In the genomic region with DNA sequence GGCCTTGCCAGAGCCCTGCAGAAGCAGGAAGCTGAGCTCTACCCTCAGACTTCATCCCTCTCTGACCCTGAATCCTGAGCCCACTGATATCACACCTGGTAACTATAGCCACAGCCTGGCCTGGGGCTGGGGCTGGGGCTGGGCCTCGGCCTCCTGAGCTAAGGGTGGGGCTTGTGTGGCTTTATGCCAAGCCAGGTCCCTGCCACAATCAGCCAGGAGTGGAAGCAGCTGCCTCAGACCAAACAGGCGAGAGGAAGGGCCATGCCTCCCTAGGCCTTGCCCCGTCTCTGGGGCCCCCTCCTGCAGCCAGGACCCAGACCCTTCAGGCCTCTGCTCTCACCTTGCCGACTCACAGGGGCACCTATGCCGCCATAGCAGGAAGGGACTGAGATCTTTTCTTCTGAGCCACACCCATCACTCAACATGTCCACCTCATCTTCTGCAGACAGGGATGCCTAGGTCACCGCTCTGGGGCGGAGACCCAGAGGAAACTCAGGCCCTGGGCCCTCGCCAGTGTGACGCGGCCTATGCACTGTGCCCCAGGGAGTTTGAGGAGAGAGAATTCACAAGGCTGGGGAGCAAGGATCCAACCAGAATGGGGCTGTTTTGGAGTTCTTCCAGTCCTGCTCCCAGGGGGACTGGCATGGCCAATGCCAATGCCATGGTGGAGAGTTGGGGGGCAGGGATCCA, we compare ENCODE assay signal across 23 cellular contexts. TPM values are rescaled to one million over a fixed set of nuclear protein-coding genes. Genes with fewer than 3 reads are reported as not detected.
DNase-seq lines count a peak whose midpoint lies in the region; ATAC-seq and TF ChIP-seq lines count a peak whose summit lies in the region.
"Had no signal": no experiment of that assay in that cellular context is flagged by ENCODE, and none has a peak within 500 bp of the region (broad histone marks: within the 10 kb centered on the region; RNA-seq: fewer than 3 reads in every experiment).

No MANE protein-coding gene starts in this region.

- H3K27me3 ChIP-seq in neuronal stem cell (ENCODE audit: control insufficient read depth in 3 of 3, insufficient read depth in 3 of 3, low read depth in 1 of 3, low read length in 3 of 3): no peaks in the 10 kb centered on the region
- H3K27me3 ChIP-seq: sigmoid colon, upper lobe of left lung had no signal

- TF ChIP-seq CTCF in WTC11 (IDR thresholded peaks at IDR 0.05): no peak

- H2AFZ ChIP-seq in neuronal stem cell (ENCODE audit: low read length): no peak overlapping the region

- H3K18ac ChIP-seq in neuronal stem cell (ENCODE audit: low read length): no peak overlapping the region

- H3K79me1 ChIP-seq in neuronal stem cell (ENCODE audit: low read depth, low read length): peaks cover 4% of the 10 kb centered on the region

- H3K4me3 Mint-ChIP-seq in activated CD4-positive, alpha-beta T cell treated with anti-CD3 and anti-CD28 coated beads, Interleukin-2, amount 10 ng/mL, durations not matched to agents 7 days and 5 days: no peak overlapping the region
- H3K4me3 Mint-ChIP-seq in WTC11: no peak overlapping the region
- H3K4me3 Mint-ChIP-seq: nephron had no signal

- H3K9me3 ChIP-seq in neuronal stem cell (replicated peaks in 1 of 2; ENCODE audit: control insufficient read depth in 2 of 2, insufficient read depth in 1 of 2, low read depth in 1 of 2, low read length in 2 of 2): no peaks in the 10 kb centered on the region
- H3K9me3 ChIP-seq: sigmoid colon, upper lobe of left lung had no signal

- H3K9ac ChIP-seq in neuronal stem cell (ENCODE audit: low read depth, low read length, poor library complexity): peak overlapping the region; percentile 51

- CTCF ChIA-PET in activated CD4-positive, alpha-beta T cell treated with anti-CD3 and anti-CD28 coated beads, Interleukin-2, amount 10 ng/mL, durations not matched to agents 7 days and 5 days (lab: Charles Lee): interaction anchor here (0.9 to 7.0 kb wide), 5 partner anchors 13 to 116 kb away, joined by 3 to 65 read pairs (median 4); partner anchors contain the start of gene CD52
- CTCF ChIA-PET in WTC11 (lab: Charles Lee): interaction anchor here (3.5 kb wide), 1 partner anchor 15 kb away, joined by 28 read pairs; no protein-coding TSS in a partner anchor

- H4K8ac ChIP-seq in neuronal stem cell (ENCODE audit: low read depth, low read length): no peak overlapping the region

- peaks cover 0 to 1% of the 10 kb centered on the region in 2 donors for H3K4me1 ChIP-seq in neuronal stem cell (ENCODE audit: control insufficient read depth in 2 of 2, insufficient read depth in 1 of 2, low read depth in 1 of 2, low read length in 2 of 2)

- no peak for DNase-seq in activated CD4-positive, alpha-beta T cell treated with anti-CD3 and anti-CD28 coated beads, Interleukin-2, amount 10 ng/mL, durations not matched to agents 7 days and 5 days
- DNase-seq in activated CD4-positive, alpha-beta T cell treated with anti-CD3 and anti-CD28 coated beads, Interleukin-2, amount 50 U/mL, for 48 hours: no peak
- peak; percentile 64 for DNase-seq in DMS79 treated with DMSO at 0.1 percent for 48 hours (lab: John Stamatoyannopoulos, UW)
- no peak for DNase-seq in WTC11 (ENCODE audit: low spot score)
- no peak for DNase-seq in neuronal stem cell (ENCODE audit: low spot score)
- no peak for DNase-seq in activated gamma-delta T cell (lab: John Stamatoyannopoulos, UW)
- DNase-seq: activated CD4-positive, CD25-positive, alpha-beta regulatory T cell treated with anti-CD3 and anti-CD28 coated beads, Interleukin-2, amount 50 U/mL, for 72 hours; activated CD8-positive, alpha-beta memory T cell treated with anti-CD3 and anti-CD28 coated beads for 24 hours; activated T-cell treated with anti-CD3 and anti-CD28 coated beads, Interleukin-2, amount 50 U/mL, for 48 hours; AML-193; central memory CD4-positive, alpha-beta T cell; NCI-H1417 treated with DMSO at 0.1 percent for 48 hours; NCI-H2107; NCI-H446 treated with DMSO at 0.1 percent for 48 hours; NK-92 treated with Interleukin-12 subunit alpha and Interleukin-12 subunit beta, amount 100 ng/mL, for 24 hours; sigmoid colon; stimulated activated CD4-positive, alpha-beta T cell treated with anti-CD3 and anti-CD28 coated beads, Interleukin-15, amount 100 ng/mL, for 24 hours; upper lobe of left lung had no signal

- no peaks in the 10 kb centered on the region for H3K9me3 Mint-ChIP-seq in activated CD4-positive, alpha-beta T cell treated with anti-CD3 and anti-CD28 coated beads, Interleukin-2, amount 10 ng/mL, durations not matched to agents 7 days and 5 days
- H3K9me3 Mint-ChIP-seq in WTC11: no peaks in the 10 kb centered on the region
- H3K9me3 Mint-ChIP-seq: nephron had no signal

- WGBS in neuronal stem cell (ENCODE audit: extremely low coverage in 2 of 2, insufficient read length in 2 of 2, insufficient replicate concordance in 1 of 2), 2 donors: no CpG with 5 or more reads among the region's 10 CpGs

- H3K4me2 ChIP-seq in neuronal stem cell (ENCODE audit: insufficient read depth, low read length, poor library complexity, severe bottlenecking): no peak overlapping the region

- H2BK120ac ChIP-seq in neuronal stem cell (ENCODE audit: low read depth, low read length): no peak overlapping the region

- no peak overlapping the region for H2AK5ac ChIP-seq in neuronal stem cell (ENCODE audit: low read depth, low read length)

- peaks cover 5% of the 10 kb centered on the region for H3K36me3 Mint-ChIP-seq in activated CD4-positive, alpha-beta T cell treated with anti-CD3 and anti-CD28 coated beads, Interleukin-2, amount 10 ng/mL, durations not matched to agents 7 days and 5 days (ENCODE audit: low read depth)
- no peaks in the 10 kb centered on the region for H3K36me3 Mint-ChIP-seq in WTC11

- no peaks in the 10 kb centered on the region for H3K27me3 Mint-ChIP-seq in activated CD4-positive, alpha-beta T cell treated with anti-CD3 and anti-CD28 coated beads, Interleukin-2, amount 10 ng/mL, durations not matched to agents 7 days and 5 days
- H3K27me3 Mint-ChIP-seq in WTC11 (ENCODE audit: low read depth): no peaks in the 10 kb centered on the region

- no peak overlapping the region for H2BK5ac ChIP-seq in neuronal stem cell (ENCODE audit: low read length)

- no peak overlapping the region for H3K14ac ChIP-seq in neuronal stem cell (ENCODE audit: low read length)

- no peak overlapping the region for H3K4me3 ChIP-seq in neuronal stem cell (ENCODE audit: low read length in 2 of 2)
- H3K4me3 ChIP-seq: sigmoid colon, upper lobe of left lung had no signal

- no peak overlapping the region for H3K27ac ChIP-seq in neuronal stem cell (replicated peaks; ENCODE audit: low read length)
- H3K27ac ChIP-seq: sigmoid colon, upper lobe of left lung had no signal

- ATAC-seq in WTC11 (no peak), GM18870 (IDR thresholded peaks at IDR 0.05; ENCODE audit: unreplicated experiment) (no peak), GM18520 (IDR thresholded peaks at IDR 0.05; ENCODE audit: unreplicated experiment) (no peak)
- ATAC-seq: Panc1 had no signal

- POLR2A ChIA-PET in activated CD4-positive, alpha-beta T cell treated with anti-CD3 and anti-CD28 coated beads, Interleukin-2, amount 10 ng/mL, durations not matched to agents 7 days and 5 days (lab: Charles Lee): no interaction called here
- POLR2A ChIA-PET in WTC11 (lab: Charles Lee): no interaction called here

- peaks cover 34% of the 10 kb centered on the region for H3K4me1 Mint-ChIP-seq in activated CD4-positive, alpha-beta T cell treated with anti-CD3 and anti-CD28 coated beads, Interleukin-2, amount 10 ng/mL, durations not matched to agents 7 days and 5 days
- H3K4me1 Mint-ChIP-seq in WTC11: peaks cover 6% of the 10 kb centered on the region

- H3K23ac ChIP-seq in neuronal stem cell (ENCODE audit: low read depth, low read length, poor library complexity): no peak overlapping the region

- H2BK15ac ChIP-seq in neuronal stem cell (ENCODE audit: low read length): no peak overlapping the region

- H4K91ac ChIP-seq in neuronal stem cell (ENCODE audit: low read depth, low read length, poor library complexity): no peak overlapping the region

- H3K27ac Mint-ChIP-seq in activated CD4-positive, alpha-beta T cell treated with anti-CD3 and anti-CD28 coated beads, Interleukin-2, amount 10 ng/mL, durations not matched to agents 7 days and 5 days: peak overlapping the region; percentile 79
- H3K27ac Mint-ChIP-seq in WTC11: peak overlapping the region; percentile 78; the same call in 1 of the 2 replicates
- H3K27ac Mint-ChIP-seq: nephron had no signal

- no peak overlapping the region for H2BK12ac ChIP-seq in neuronal stem cell (ENCODE audit: low read length)

- no peaks in the 10 kb centered on the region for H3K36me3 ChIP-seq in neuronal stem cell (replicated peaks in 1 of 2; ENCODE audit: control insufficient read depth in 2 of 2, insufficient read depth in 2 of 2, low read length in 2 of 2)
- H3K36me3 ChIP-seq: sigmoid colon had no signal

- H3K4ac ChIP-seq in neuronal stem cell (ENCODE audit: low read length): no peak overlapping the region

RNA-seq across cellular contexts. Expression of gene UBXN11, which starts 5.7 kb away (rescaled TPM):
- 10 to 100 TPM; 48.6 to 51.3 TPM for total RNA-seq in activated CD4-positive, alpha-beta T cell treated with anti-CD3 and anti-CD28 coated beads, Interleukin-2, amount 10 ng/mL, durations not matched to agents 7 days and 5 days
- 12.4 to 14.1 TPM (median 14.1 TPM) in 3 replicates for total RNA-seq in WTC11 (2021)
- 14.9 TPM for polyA plus RNA-seq in neuronal stem cell (2013, experiment 1 of 2)
- polyA plus RNA-seq in neuronal stem cell (2013, experiment 2 of 2): 13.6 TPM

RNA-seq across cellular contexts. Expression of gene CD52, which starts 17.0 kb away (rescaled TPM):
- 1,000 to 10,000 TPM; 1,663 to 1,924 TPM for total RNA-seq in activated CD4-positive, alpha-beta T cell treated with anti-CD3 and anti-CD28 coated beads, Interleukin-2, amount 10 ng/mL, durations not matched to agents 7 days and 5 days
- total RNA-seq in WTC11 (2021): 2.8 to 3.7 TPM (median 3.4 TPM) in 3 replicates
- polyA plus RNA-seq in neuronal stem cell (2013, experiment 1 of 2): 2.2 TPM
- 1.7 TPM for polyA plus RNA-seq in neuronal stem cell (2013, experiment 2 of 2)
- total RNA-seq: dermis microvascular lymphatic vessel endothelial cell had no signal

RNA-seq across cellular contexts. Expression of gene SH3BGRL3, which starts 20.8 kb away (rescaled TPM):
- 100 to 1,000 TPM; 606 to 707 TPM for total RNA-seq in activated CD4-positive, alpha-beta T cell treated with anti-CD3 and anti-CD28 coated beads, Interleukin-2, amount 10 ng/mL, durations not matched to agents 7 days and 5 days
- total RNA-seq in WTC11 (2021): 70.8 to 92.9 TPM (median 92.3 TPM) in 3 replicates
- 112 TPM for polyA plus RNA-seq in neuronal stem cell (2013, experiment 1 of 2)
- 106 TPM for polyA plus RNA-seq in neuronal stem cell (2013, experiment 2 of 2)

RNA-seq across cellular contexts. Expression of gene CRYBG2, which starts 53.2 kb away (rescaled TPM):
- 1 to 10 TPM; 2.2 to 2.6 TPM for total RNA-seq in activated CD4-positive, alpha-beta T cell treated with anti-CD3 and anti-CD28 coated beads, Interleukin-2, amount 10 ng/mL, durations not matched to agents 7 days and 5 days
- 14.4 to 21.1 TPM (median 17.8 TPM) in 3 replicates for total RNA-seq in WTC11 (2021)
- polyA plus RNA-seq in neuronal stem cell (2013, experiment 1 of 2): 7.8 TPM
- polyA plus RNA-seq in neuronal stem cell (2013, experiment 2 of 2): 9.1 TPM

Comparison
In these comparisons a context has a peak if more than half of its experiments do, and no peak if none do; other contexts are left out.
1. RNA of gene CD52, which starts 17.0 kb away (total RNA-seq): 1,663 to 1,924 TPM in activated CD4-positive, alpha-beta T cell treated with anti-CD3 and anti-CD28 coated beads, Interleukin-2, amount 10 ng/mL, durations not matched to agents 7 days and 5 days; 2.8 to 3.7 TPM in WTC11; every median in the first group is over 100 times any median in the second.